In genomic region chr18:63741769-63742168, GRCh38 we compare ENCODE assay signal across 14 cellular contexts. TPM values are rescaled to one million over a fixed set of nuclear protein-coding genes. Genes with fewer than 3 reads are reported as not detected.
A peak's percentile ranks its signal among the peaks of the same experiment; 100 is the strongest.
DNase-seq lines count a peak whose midpoint lies in the region; ATAC-seq and TF ChIP-seq lines count a peak whose summit lies in the region.
"Had no signal": no experiment of that assay in that cellular context is flagged by ENCODE, and none has a peak within 500 bp of the region (broad histone marks: within the 10 kb centered on the region; RNA-seq: fewer than 3 reads in every experiment).

No MANE protein-coding gene starts in this region.

- H3K9me3 Mint-ChIP-seq in nephron = no peaks in the 10 kb centered on the region
- no peaks in the 10 kb centered on the region for H3K9me3 Mint-ChIP-seq in activated naive CD4-positive, alpha-beta T cell treated with anti-CD3 and anti-CD28 coated beads for 36 hours

- 61 to 66% (median 63%) methylated on average over 4 of the region's 4 CpGs for WGBS in psoas muscle, 3 donors

- no peaks in the 10 kb centered on the region for H3K4me1 ChIP-seq in psoas muscle
- H3K4me1 ChIP-seq: left ventricle myocardium inferior, stomach had no signal

- H3K27ac Mint-ChIP-seq in nephron = no peak overlapping the region
- no peak overlapping the region for H3K27ac Mint-ChIP-seq in activated naive CD4-positive, alpha-beta T cell treated with anti-CD3 and anti-CD28 coated beads for 36 hours
- H3K27ac Mint-ChIP-seq: T-helper 17 cell had no signal

- CTCF ChIA-PET in activated naive CD4-positive, alpha-beta T cell treated with anti-CD3 and anti-CD28 coated beads for 36 hours (lab: Charles Lee) = interaction anchor here (0.5 to 1.8 kb wide), 3 partner anchors 11 to 196 kb away, joined by 3 to 6 read pairs (median 3); no protein-coding TSS in a partner anchor

- no peak overlapping the region for H3K4me3 Mint-ChIP-seq in nephron
- no peak overlapping the region for H3K4me3 Mint-ChIP-seq in activated naive CD4-positive, alpha-beta T cell treated with anti-CD3 and anti-CD28 coated beads for 36 hours
- H3K4me3 Mint-ChIP-seq: T-helper 17 cell had no signal

- no peak overlapping the region for H3K27ac ChIP-seq in psoas muscle
- H3K27ac ChIP-seq: dorsolateral prefrontal cortex, left ventricle myocardium inferior, stomach had no signal

- no peaks in the 10 kb centered on the region for H3K36me3 ChIP-seq in psoas muscle (ENCODE audit: insufficient read depth in 1 of 2, low read depth in 1 of 2)
- H3K36me3 ChIP-seq: left ventricle myocardium inferior, stomach had no signal

- no peaks in the 10 kb centered on the region for H3K27me3 ChIP-seq in psoas muscle (ENCODE audit: insufficient read depth in 3 of 3, low read length in 2 of 3)
- H3K27me3 ChIP-seq: dorsolateral prefrontal cortex, stomach had no signal

- TF ChIP-seq CTCF in cardiac fibroblast (IDR thresholded peaks at IDR 0.05; ENCODE audit: low read depth, low read length) = peak; percentile 49
- peak; percentile 21 to 36 (median 33) for TF ChIP-seq CTCF in nephron (IDR thresholded peaks at IDR 0.05; ENCODE audit: unreplicated experiment in 3 of 3)
- TF ChIP-seq CTCF in psoas muscle (IDR thresholded peaks at IDR 0.05) = no peak

- intact Hi-C loops in activated naive CD4-positive, alpha-beta T cell treated with anti-CD3 and anti-CD28 coated beads for 36 hours (cut with micrococcal nuclease) = no loop called here
- intact Hi-C loops in psoas muscle (cut with DNase I) = no loop called here

- H3K9me3 ChIP-seq in psoas muscle = no peaks in the 10 kb centered on the region
- H3K9me3 ChIP-seq: left ventricle myocardium inferior, stomach had no signal

- DNase-seq in DMS53 treated with DMSO at 0.1 percent for 48 hours (lab: John Stamatoyannopoulos, UW; ENCODE audit: unreplicated experiment) (peak; percentile 42), M059J (ENCODE audit: low read depth) (peak; percentile 63), cardiac fibroblast (ENCODE audit: low read depth in 2 of 2) (peak; percentile 43 to 58), activated gamma-delta T cell (lab: John Stamatoyannopoulos, UW) (no peak), psoas muscle (no peak)
- DNase-seq in activated naive CD4-positive, alpha-beta T cell treated with anti-CD3 and anti-CD28 coated beads for 36 hours = no peak
- DNase-seq in stimulated activated naive CD8-positive, alpha-beta T cell treated with anti-CD3 and anti-CD28 coated beads, Interleukin-15, Interleukin-2, amounts not matched to agents 100 U/mL and 50 U/mL, for 24 hours = no peak
- DNase-seq: dorsolateral prefrontal cortex; left ventricle myocardium inferior; NCI-H2227 treated with DMSO at 0.1 percent for 48 hours; stimulated activated CD4-positive, alpha-beta T cell treated with anti-CD3 and anti-CD28 coated beads, Interleukin-12 subunit alpha, Interleukin-12 subunit beta, amount 100 ng/mL, for 4 hours; stomach; T-helper 17 cell had no signal

- no peak for ATAC-seq in psoas muscle
- no peak for ATAC-seq in stimulated activated naive CD8-positive, alpha-beta T cell treated with anti-CD3 and anti-CD28 coated beads, Interleukin-15, Interleukin-2, amounts not matched to agents 100 U/mL and 50 U/mL, for 24 hours
- ATAC-seq: T-helper 17 cell had no signal

- H3K27me3 Mint-ChIP-seq in nephron (ENCODE audit: low read depth) = no peaks in the 10 kb centered on the region
- H3K27me3 Mint-ChIP-seq in activated naive CD4-positive, alpha-beta T cell treated with anti-CD3 and anti-CD28 coated beads for 36 hours (ENCODE audit: low read depth) = no peaks in the 10 kb centered on the region
- H3K27me3 Mint-ChIP-seq: T-helper 17 cell had no signal

- H3K4me3 ChIP-seq in cardiac fibroblast (replicated peaks in 1 of 2; ENCODE audit: low read depth in 2 of 2, low read length in 2 of 2) (no peak overlapping the region), psoas muscle (no peak overlapping the region)
- H3K4me3 ChIP-seq: dorsolateral prefrontal cortex, left ventricle myocardium inferior, stomach had no signal

- H3K36me3 Mint-ChIP-seq in nephron (ENCODE audit: low read depth) = no peaks in the 10 kb centered on the region
- no peaks in the 10 kb centered on the region for H3K36me3 Mint-ChIP-seq in activated naive CD4-positive, alpha-beta T cell treated with anti-CD3 and anti-CD28 coated beads for 36 hours (ENCODE audit: low read depth)

- H3K4me1 Mint-ChIP-seq in nephron = no peaks in the 10 kb centered on the region
- no peaks in the 10 kb centered on the region for H3K4me1 Mint-ChIP-seq in activated naive CD4-positive, alpha-beta T cell treated with anti-CD3 and anti-CD28 coated beads for 36 hours (ENCODE audit: low read depth)
- H3K4me1 Mint-ChIP-seq: T-helper 17 cell had no signal

RNA-seq across cellular contexts. Expression of gene SERPINB7, which starts 33.4 kb away (rescaled TPM):
- 15.7 and 20.8 TPM in 2 replicates for total RNA-seq in M059J (2014; rRNA removed; shearing (Covaris generic))
- total RNA-seq in activated naive CD4-positive, alpha-beta T cell treated with anti-CD3 and anti-CD28 coated beads for 36 hours = not detected
- total RNA-seq in psoas muscle = not detected
- polyA plus RNA-seq in psoas muscle = not detected
- total RNA-seq: left ventricle myocardium inferior, stomach, T-helper 17 cell had no signal

RNA-seq across cellular contexts. Expression of gene SERPINB11, which starts 39.0 kb away (rescaled TPM):
- total RNA-seq in M059J (2014; rRNA removed; shearing (Covaris generic)) = not detected in 2 replicates
- not detected for total RNA-seq in activated naive CD4-positive, alpha-beta T cell treated with anti-CD3 and anti-CD28 coated beads for 36 hours
- total RNA-seq in psoas muscle = not detected
- not detected for polyA plus RNA-seq in psoas muscle
- total RNA-seq: dorsolateral prefrontal cortex, left ventricle myocardium inferior, T-helper 17 cell had no signal

Comparison
In these comparisons a context has a peak if more than half of its experiments do, and no peak if none do; other contexts are left out.
1. DNase-seq: peak in DMS53 treated with DMSO at 0.1 percent for 48 hours (single experiment), M059J (single experiment) and cardiac fibroblast (2 of 2); none in activated gamma-delta T cell (single experiment), activated naive CD4-positive, alpha-beta T cell treated with anti-CD3 and anti-CD28 coated beads for 36 hours (single experiment), psoas muscle (0 of 2) and stimulated activated naive CD8-positive, alpha-beta T cell treated with anti-CD3 and anti-CD28 coated beads, Interleukin-15, Interleukin-2, amounts not matched to agents 100 U/mL and 50 U/mL, for 24 hours (single experiment).
2. RNA of gene SERPINB7, which starts 33.4 kb away (total RNA-seq): 15.7 to 20.8 TPM in M059J; not detected in activated naive CD4-positive, alpha-beta T cell treated with anti-CD3 and anti-CD28 coated beads for 36 hours and not detected in psoas muscle; every median in the first group is over 10 times any median in the second.